In the genomic region with DNA sequence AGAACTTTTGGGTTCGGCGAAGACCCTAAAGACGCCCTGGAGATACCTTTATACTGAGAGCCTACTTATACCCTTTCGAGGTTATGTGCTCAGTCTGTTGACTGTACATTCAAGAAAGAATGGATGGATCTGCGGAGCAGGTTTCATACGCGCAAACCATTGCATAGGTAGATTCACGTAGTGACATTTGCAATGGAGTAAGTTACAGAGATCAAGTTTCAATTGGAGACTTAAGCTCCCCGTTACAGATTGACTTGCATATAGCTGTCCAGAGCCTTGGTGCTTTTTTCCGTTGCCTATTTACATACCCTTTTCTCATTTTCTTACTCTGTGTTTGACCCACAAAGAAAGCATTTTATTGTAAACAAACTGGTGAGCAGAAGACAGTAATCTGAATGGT, we compare ENCODE assay signal across 8 cellular contexts. TPM values are rescaled to one million over a fixed set of nuclear protein-coding genes. Genes with fewer than 3 reads are reported as not detected.
DNase-seq lines count a peak whose midpoint lies in the region; FAIRE-seq and TF ChIP-seq lines count a peak whose summit lies in the region.

No MANE protein-coding gene starts in this region.

- H3K9me2 ChIP-seq in OCI-LY1 (ENCODE audit: low read depth, low read length) = no peaks in the 10 kb centered on the region

- TF ChIP-seq CTCF in OCI-LY1 (IDR thresholded peaks at IDR 0.05; ENCODE audit: low read length) (no peak), endothelial cell (IDR thresholded peaks at IDR 0.05; ENCODE audit: unreplicated experiment) (no peak), osteocyte (IDR thresholded peaks at IDR 0.05) (no peak)

- no peak for TF ChIP-seq POLR2A in GM12891 (IDR thresholded peaks at IDR 0.05; ENCODE audit: low read depth, low read length)

- H3K27me3 ChIP-seq in OCI-LY1 (ENCODE audit: insufficient read depth, low read length) = no peaks in the 10 kb centered on the region

- H3K79me2 ChIP-seq in OCI-LY1 (ENCODE audit: insufficient read depth, low read length) = peaks cover 51% of the 10 kb centered on the region

- H3K27ac ChIP-seq in OCI-LY1 (ENCODE audit: low read depth, low read length, poor library complexity, severe bottlenecking) = peak overlapping the region; percentile 71

- H3K4me1 Mint-ChIP-seq in endothelial cell (ENCODE audit: unreplicated experiment) (peaks cover 22% of the 10 kb centered on the region), osteocyte (ENCODE audit: unreplicated experiment) (peaks cover 41% of the 10 kb centered on the region)

- H3K4me3 Mint-ChIP-seq in endothelial cell (ENCODE audit: unreplicated experiment) (peak overlapping the region; percentile 89), osteocyte (ENCODE audit: unreplicated experiment) (peak overlapping the region; percentile 94)

- peak overlapping the region; percentile 82 for H3K27ac Mint-ChIP-seq in endothelial cell (ENCODE audit: unreplicated experiment)
- H3K27ac Mint-ChIP-seq in osteocyte (ENCODE audit: unreplicated experiment) = peak overlapping the region; percentile 100

- peaks cover 29% of the 10 kb centered on the region for H3K4me1 ChIP-seq in OCI-LY1 (ENCODE audit: insufficient read depth, low read length, severe bottlenecking)

- H3K36me3 Mint-ChIP-seq in endothelial cell (ENCODE audit: low read depth, unreplicated experiment) (peaks cover 9% of the 10 kb centered on the region), osteocyte (ENCODE audit: unreplicated experiment) (peaks cover 8% of the 10 kb centered on the region)

- DNase-seq in DMS 273 treated with DMSO at 0.1 percent for 48 hours (lab: John Stamatoyannopoulos, UW) (peak; percentile 5), endothelial cell (ENCODE audit: low spot score) (no peak), osteocyte (ENCODE audit: extremely low spot score, unreplicated experiment) (no peak), NCI-H774 (lab: John Stamatoyannopoulos, UW) (no peak), GM12891 (ENCODE audit: insufficient read length, low spot score) (no peak), mucosa of gallbladder (ENCODE audit: low spot score) (no peak), NCI-H2029 treated with DMSO at 0.1 percent for 48 hours (lab: John Stamatoyannopoulos, UW) (no peak)

- FAIRE-seq in GM12891 (lab: Jason Lieb, UNC) = no peak

- no peaks in the 10 kb centered on the region for H4K20me1 ChIP-seq in OCI-LY1 (ENCODE audit: insufficient read depth, low read length)

- H3K27me3 Mint-ChIP-seq in endothelial cell (ENCODE audit: unreplicated experiment) (peaks cover 6% of the 10 kb centered on the region), osteocyte (ENCODE audit: unreplicated experiment) (no peaks in the 10 kb centered on the region)

- no peaks in the 10 kb centered on the region for H3K9me3 Mint-ChIP-seq in endothelial cell (ENCODE audit: unreplicated experiment)
- H3K9me3 Mint-ChIP-seq in osteocyte (ENCODE audit: unreplicated experiment) = no peaks in the 10 kb centered on the region

- H3K4me2 ChIP-seq in OCI-LY1 (ENCODE audit: low read length) = peak overlapping the region; percentile 80

- no peaks in the 10 kb centered on the region for H3F3A ChIP-seq in OCI-LY1 (ENCODE audit: insufficient read depth, low read length)

- H3K9me3 ChIP-seq in OCI-LY1 (ENCODE audit: low read length) = no peaks in the 10 kb centered on the region

- H3K4me3 ChIP-seq in OCI-LY1 (ENCODE audit: low read depth, low read length, poor library complexity, severe bottlenecking) = peak overlapping the region; percentile 87

- H3K36me3 ChIP-seq in OCI-LY1 (ENCODE audit: insufficient read depth, low read length) = peaks cover 38% of the 10 kb centered on the region

- H2AFZ ChIP-seq in OCI-LY1 (ENCODE audit: low read length) = no peak overlapping the region

- peak overlapping the region; percentile 92 for H3K9ac ChIP-seq in OCI-LY1 (ENCODE audit: low read length)

TF ChIP-seq in GM12891, 5 proteins besides CTCF, POLR2A, EP300 and RAD21:
- no peak for TF ChIP-seq POU2F2 (IDR thresholded peaks at IDR 0.05; ENCODE audit: low read depth, low read length)
- no peak for TF ChIP-seq SPI1 (IDR thresholded peaks at IDR 0.05; ENCODE audit: low read depth, low read length)
- TF ChIP-seq TAF1 (IDR thresholded peaks at IDR 0.05; ENCODE audit: low read depth, low read length) = no peak
- TF ChIP-seq POLR2AphosphoS5 (IDR thresholded peaks at IDR 0.05; ENCODE audit: low read depth, low read length) = no peak
- no peak for TF ChIP-seq PAX5 (IDR thresholded peaks at IDR 0.05; ENCODE audit: insufficient read depth, low read length, severe bottlenecking)

RNA-seq across cellular contexts. Expression of gene PSMD1, which starts 0.9 kb away (rescaled TPM):
- total RNA-seq in endothelial cell (ENCODE audit: unreplicated experiment) (119 TPM), osteocyte (108 and 112 TPM in 2 replicates), mucosa of gallbladder (55.6 TPM)
- 62.6 TPM for polyA plus RNA-seq in GM12891 (2012; ENCODE audit: low read depth, missing spikeins)

RNA-seq across cellular contexts. Expression of gene C2orf72, which starts 20.3 kb away (rescaled TPM):
- total RNA-seq in endothelial cell (ENCODE audit: unreplicated experiment) (5.4 TPM), osteocyte (not detected in 2 replicates), mucosa of gallbladder (34.2 TPM)
- 0.82 TPM for polyA plus RNA-seq in GM12891 (2012; ENCODE audit: low read depth, missing spikeins)
